ENCODE assay signal across 8 cellular contexts in the genomic region with DNA sequence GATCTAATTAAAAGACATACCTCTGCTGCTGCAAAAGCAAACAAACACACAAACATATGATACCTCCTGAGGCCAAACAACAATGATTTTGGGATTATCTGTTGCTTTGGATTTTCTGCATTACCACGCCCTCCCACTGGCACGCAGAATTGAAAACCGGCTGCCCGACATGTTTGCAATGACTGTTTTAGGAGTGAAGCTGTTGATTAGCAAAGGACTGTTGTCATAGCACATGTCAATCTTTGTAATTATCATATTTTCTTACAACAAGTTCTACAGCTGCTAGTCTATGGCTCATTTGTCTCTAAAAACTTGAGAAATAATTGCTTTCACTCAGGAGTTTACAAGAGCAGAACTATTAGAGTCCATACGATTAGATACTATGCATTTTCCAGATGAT.
"Had no signal": no experiment of that assay in that cellular context is flagged by ENCODE, and none has a peak within 500 bp of the region (broad histone marks: within the 10 kb centered on the region; RNA-seq: fewer than 3 reads in every experiment).

No MANE protein-coding gene starts in this region.

- H3K4me3 ChIP-seq: K562 had no signal

- DNase-seq: IMR-90, KBM-7, KG1 had no signal

- H3K27ac ChIP-seq: HL-60, KMS-11 had no signal

- H3K4me3 Mint-ChIP-seq: IgD-negative memory B cell had no signal

- ATAC-seq: HepG2, K562 had no signal

- H3K36me3 Mint-ChIP-seq: IgD-negative memory B cell had no signal

- H3K4me2 ChIP-seq: KMS-11 had no signal

- H3K27me3 Mint-ChIP-seq: IgD-negative memory B cell had no signal

- H3K27ac Mint-ChIP-seq: IgD-negative memory B cell had no signal

- H3K4me1 Mint-ChIP-seq: IgD-negative memory B cell had no signal

- H3K9ac ChIP-seq: KMS-11 had no signal
